8 cellular contexts compared by ENCODE assay signal in the genomic region with DNA sequence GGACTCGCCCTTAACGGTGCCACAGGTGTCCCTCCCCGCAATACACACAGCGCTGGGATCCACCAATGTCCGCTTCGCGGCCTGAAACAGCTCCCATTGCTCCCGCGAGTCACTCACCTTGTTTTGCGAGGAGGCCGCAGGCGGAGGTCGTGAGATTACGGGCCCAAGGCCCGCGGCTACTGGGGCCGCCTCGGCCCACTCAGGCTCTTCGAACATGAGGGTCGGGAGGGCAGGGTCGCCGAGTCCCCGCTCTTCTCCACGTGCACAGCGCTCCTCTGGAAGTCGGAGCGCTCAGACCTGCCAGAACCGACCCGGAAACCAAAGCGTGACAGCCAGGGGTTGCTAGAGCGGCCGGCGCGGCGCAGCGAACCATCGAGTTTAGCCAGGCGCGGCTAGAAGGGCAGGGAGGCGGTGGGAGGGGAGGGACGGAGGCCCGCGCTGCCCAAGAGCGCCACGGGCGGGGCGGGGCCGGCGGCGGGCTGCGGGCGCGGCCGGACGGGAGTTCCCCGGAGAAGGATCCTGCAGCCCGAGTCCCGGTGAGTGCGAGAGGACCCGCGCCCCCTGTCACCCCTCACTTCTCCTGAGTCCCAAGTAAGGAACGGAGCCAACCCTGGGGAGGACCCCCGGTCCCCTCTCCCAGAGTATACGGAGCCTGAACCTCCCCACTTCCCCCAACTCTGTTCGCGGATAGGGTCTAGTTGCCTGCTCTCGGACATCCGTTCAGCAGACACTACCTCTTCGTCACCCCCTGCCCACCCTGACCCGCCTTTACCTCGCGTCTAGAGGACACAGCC. TPM values are rescaled to one million over a fixed set of nuclear protein-coding genes. Genes with fewer than 3 reads are reported as not detected.
DNase-seq lines count a peak whose midpoint lies in the region; ATAC-seq and TF ChIP-seq lines count a peak whose summit lies in the region.

A gene (plus strand): TSS at position 488 of the 794 bp plus-strand sequence. CDS start 498 bp downstream, outside the sequence.
A gene (minus strand): TSS at position 330 of the 794 bp plus-strand sequence. CDS start 114 bp downstream, at position 216.

- peak within 1 kb of the TSS; percentile 98 for H3K27ac ChIP-seq in GM23338 (ENCODE audit: low read depth)
- peak within 1 kb of the TSS; percentile 86 for H3K27ac ChIP-seq in RWPE2 (ENCODE audit: poor library complexity, severe bottlenecking)

- H2AFZ ChIP-seq in GM23338: peak within 1 kb of the TSS; percentile 99

- H3K27ac Mint-ChIP-seq in GM23338 (no peak within 1 kb of the TSS), nephron (no peak within 1 kb of the TSS)
- H3K27ac Mint-ChIP-seq in activated T-helper 2 cell treated with anti-CD3 and anti-CD28 coated beads, Interferon-gamma antibody, Interleukin-2, Interleukin-4, amounts not matched to agents 10 μg/mL and 5 μg/mL and 100 μg/mL, durations not matched to agents 14 hours and 24 hours and 36 hours: no peak within 1 kb of the TSS

- H3K36me3 Mint-ChIP-seq in GM23338 (ENCODE audit: low read depth) (peaks cover 37% of the 10 kb centered on the region), nephron (ENCODE audit: low read depth) (peaks cover 25% of the 10 kb centered on the region)
- H3K36me3 Mint-ChIP-seq in activated T-helper 2 cell treated with anti-CD3 and anti-CD28 coated beads, Interferon-gamma antibody, Interleukin-2, Interleukin-4, amounts not matched to agents 10 μg/mL and 5 μg/mL and 100 μg/mL, durations not matched to agents 14 hours and 24 hours and 36 hours (ENCODE audit: low read depth): peaks cover 44% of the 10 kb centered on the region

- DNase-seq in EH (ENCODE audit: low read depth) (peak; percentile 89), GM23338 (ENCODE audit: low spot score) (peak; percentile 96), LHCN-M2 (ENCODE audit: low read depth) (peak; percentile 84), RWPE2 (ENCODE audit: low spot score) (peak; percentile 88), fibroblast of pulmonary artery (ENCODE audit: low read depth) (peak; percentile 92)
- DNase-seq in activated T-helper 2 cell treated with anti-CD3 and anti-CD28 coated beads, Interferon-gamma antibody, Interleukin-2, Interleukin-4, amounts not matched to agents 10 μg/mL and 5 μg/mL and 100 μg/mL, durations not matched to agents 14 hours and 24 hours and 36 hours (ENCODE audit: low spot score): peak; percentile 84
- DNase-seq in stimulated activated naive CD8-positive, alpha-beta T cell treated with anti-CD3 and anti-CD28 coated beads, Interleukin-15, Interleukin-2, amounts not matched to agents 100 U/mL and 50 U/mL, for 24 hours: peak; percentile 90

- peaks cover 14% of the 10 kb centered on the region; the same call in 1 of the 2 replicates for H3K36me3 ChIP-seq in GM23338 (ENCODE audit: insufficient read depth)
- H3K36me3 ChIP-seq in RWPE2 (ENCODE audit: low read depth): peaks cover 66% of the 10 kb centered on the region

- H3K9me3 Mint-ChIP-seq in GM23338 (no peaks in the 10 kb centered on the region), nephron (no peaks in the 10 kb centered on the region)
- H3K9me3 Mint-ChIP-seq in activated T-helper 2 cell treated with anti-CD3 and anti-CD28 coated beads, Interferon-gamma antibody, Interleukin-2, Interleukin-4, amounts not matched to agents 10 μg/mL and 5 μg/mL and 100 μg/mL, durations not matched to agents 14 hours and 24 hours and 36 hours: no peaks in the 10 kb centered on the region

- H3K4me1 ChIP-seq in GM23338 (ENCODE audit: insufficient read depth) (peaks cover 23% of the 10 kb centered on the region), RWPE2 (ENCODE audit: insufficient read depth, poor library complexity, severe bottlenecking) (peaks cover 19% of the 10 kb centered on the region)

- H3K27me3 Mint-ChIP-seq in GM23338 (ENCODE audit: insufficient read depth, low read depth, poor library complexity) (no peaks in the 10 kb centered on the region), nephron (ENCODE audit: low read depth) (no peaks in the 10 kb centered on the region)
- no peaks in the 10 kb centered on the region for H3K27me3 Mint-ChIP-seq in activated T-helper 2 cell treated with anti-CD3 and anti-CD28 coated beads, Interferon-gamma antibody, Interleukin-2, Interleukin-4, amounts not matched to agents 10 μg/mL and 5 μg/mL and 100 μg/mL, durations not matched to agents 14 hours and 24 hours and 36 hours (ENCODE audit: low read depth)

- H3K4me2 ChIP-seq in GM23338: peak within 1 kb of the TSS; percentile 90

- peaks cover 10% of the 10 kb centered on the region; the same call in 1 of the 2 replicates for H3F3A ChIP-seq in GM23338 (replicated peaks; ENCODE audit: low read depth)

- H4K20me1 ChIP-seq in GM23338 (replicated peaks; ENCODE audit: insufficient read depth): no peaks in the 10 kb centered on the region; the same call in 1 of the 2 replicates

- no peaks in the 10 kb centered on the region for H3K27me3 ChIP-seq in GM23338 (ENCODE audit: insufficient read depth)
- no peaks in the 10 kb centered on the region for H3K27me3 ChIP-seq in RWPE2 (ENCODE audit: insufficient read depth, poor library complexity, severe bottlenecking)

- ATAC-seq in GM23338: peak; percentile 82
- peak; percentile 82 for ATAC-seq in RWPE2 (ENCODE audit: low read depth)
- peak; percentile 84 for ATAC-seq in stimulated activated naive CD8-positive, alpha-beta T cell treated with anti-CD3 and anti-CD28 coated beads, Interleukin-15, Interleukin-2, amounts not matched to agents 100 U/mL and 50 U/mL, for 24 hours

- H3K4me1 Mint-ChIP-seq in GM23338: peaks cover 20% of the 10 kb centered on the region; the same call in 2 of the 3 replicates
- peaks cover 38% of the 10 kb centered on the region for H3K4me1 Mint-ChIP-seq in activated T-helper 2 cell treated with anti-CD3 and anti-CD28 coated beads, Interferon-gamma antibody, Interleukin-2, Interleukin-4, amounts not matched to agents 10 μg/mL and 5 μg/mL and 100 μg/mL, durations not matched to agents 14 hours and 24 hours and 36 hours (ENCODE audit: low read depth)
- H3K4me1 Mint-ChIP-seq in nephron: peaks cover 20% of the 10 kb centered on the region

- H3K4me3 Mint-ChIP-seq in GM23338: no peak within 1 kb of the TSS
- H3K4me3 Mint-ChIP-seq in activated T-helper 2 cell treated with anti-CD3 and anti-CD28 coated beads, Interferon-gamma antibody, Interleukin-2, Interleukin-4, amounts not matched to agents 10 μg/mL and 5 μg/mL and 100 μg/mL, durations not matched to agents 14 hours and 24 hours and 36 hours (ENCODE audit: low read depth): no peak within 1 kb of the TSS
- H3K4me3 Mint-ChIP-seq in nephron: no peak within 1 kb of the TSS

- no peaks in the 10 kb centered on the region for H3K9me3 ChIP-seq in RWPE2 (ENCODE audit: severe bottlenecking)

- H3K9me2 ChIP-seq in GM23338 (ENCODE audit: insufficient read depth): no peaks in the 10 kb centered on the region

- intact Hi-C loops in activated T-helper 2 cell treated with anti-CD3 and anti-CD28 coated beads, Interferon-gamma antibody, Interleukin-2, Interleukin-4, amounts not matched to agents 10 μg/mL and 5 μg/mL and 100 μg/mL, durations not matched to agents 14 hours and 24 hours and 36 hours (cut with micrococcal nuclease): loop anchor here (1.0 to 2.0 kb wide), 5 partner anchors 9 to 122 kb away; a partner anchor contains a TSS

- H3K4me3 ChIP-seq in GM23338 (peak within 1 kb of the TSS; percentile 100), RWPE2 (ENCODE audit: severe bottlenecking) (peak within 1 kb of the TSS; percentile 75), fibroblast of pulmonary artery (replicated peaks; ENCODE audit: low read depth, low read length) (peak within 1 kb of the TSS; percentile 99)

- TF ChIP-seq CTCF in GM23338 (conservative IDR thresholded peaks at IDR 0.05; ENCODE audit: low read depth in 2 of 2): no peak
- no peak for TF ChIP-seq CTCF in RWPE2 (IDR thresholded peaks at IDR 0.05; ENCODE audit: poor library complexity, severe bottlenecking)
- TF ChIP-seq CTCF in fibroblast of pulmonary artery (IDR thresholded peaks at IDR 0.05; ENCODE audit: low read length, missing control alignments): peak; percentile 10
- peak in 2 of 3 experiments; percentile 9 to 20 for TF ChIP-seq CTCF in nephron (IDR thresholded peaks at IDR 0.05; ENCODE audit: unreplicated experiment in 3 of 3)

- H3K79me2 ChIP-seq in GM23338 (replicated peaks; ENCODE audit: insufficient read depth): peaks cover 53% of the 10 kb centered on the region

TF ChIP-seq in GM23338, 12 proteins besides CTCF, POLR2A, EP300 and RAD21:
- TF ChIP-seq CREB1 (CRISPR knock-in tag; IDR thresholded peaks at IDR 0.05; ENCODE audit: low read depth) (peak; percentile 72), NANOG (IDR thresholded peaks at IDR 0.05; ENCODE audit: borderline replicate concordance) (no peak), POLR2AphosphoS5 (IDR thresholded peaks at IDR 0.05; ENCODE audit: low read depth) (peak; percentile 89)
- TF ChIP-seq, protein P1, sequence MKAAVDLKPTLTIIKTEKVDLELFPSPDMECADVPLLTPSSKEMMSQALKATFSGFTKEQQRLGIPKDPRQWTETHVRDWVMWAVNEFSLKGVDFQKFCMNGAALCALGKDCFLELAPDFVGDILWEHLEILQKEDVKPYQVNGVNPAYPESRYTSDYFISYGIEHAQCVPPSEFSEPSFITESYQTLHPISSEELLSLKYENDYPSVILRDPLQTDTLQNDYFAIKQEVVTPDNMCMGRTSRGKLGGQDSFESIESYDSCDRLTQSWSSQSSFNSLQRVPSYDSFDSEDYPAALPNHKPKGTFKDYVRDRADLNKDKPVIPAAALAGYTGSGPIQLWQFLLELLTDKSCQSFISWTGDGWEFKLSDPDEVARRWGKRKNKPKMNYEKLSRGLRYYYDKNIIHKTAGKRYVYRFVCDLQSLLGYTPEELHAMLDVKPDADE (IDR thresholded peaks at IDR 0.05): peak; percentile 62; the same call in 1 of the 2 replicates

RNA-seq across cellular contexts. Expression of the first gene that starts in this region (rescaled TPM):
- total RNA-seq in GM23338 (2014; rRNA removed; shearing (Covaris generic)): 75.1 and 91.0 TPM in 2 replicates
- polyA plus RNA-seq in GM23338 (2016; fragmentation: Nextera tagmentation; extraction: Ambion mirVana): 62.6 and 64.5 TPM in 2 replicates
- total RNA-seq in LHCN-M2 (2014; rRNA removed): 210 and 214 TPM in 2 replicates
- polyA plus RNA-seq in LHCN-M2 (2012): 328 TPM
- 99.5 and 105 TPM in 2 replicates for total RNA-seq in activated T-helper 2 cell treated with anti-CD3 and anti-CD28 coated beads, Interferon-gamma antibody, Interleukin-2, Interleukin-4, amounts not matched to agents 10 μg/mL and 5 μg/mL and 100 μg/mL, durations not matched to agents 14 hours and 24 hours and 36 hours

RNA-seq across cellular contexts. Expression of the second gene that starts in this region (rescaled TPM):
- 7.4 and 9.8 TPM in 2 replicates for total RNA-seq in GM23338 (2014; rRNA removed; shearing (Covaris generic))
- polyA plus RNA-seq in GM23338 (2016; fragmentation: Nextera tagmentation; extraction: Ambion mirVana): 13.5 and 13.7 TPM in 2 replicates
- total RNA-seq in LHCN-M2 (2014; rRNA removed): 16.5 and 19.5 TPM in 2 replicates
- 13.1 TPM for polyA plus RNA-seq in LHCN-M2 (2012)
- 29.4 and 30.1 TPM in 2 replicates for total RNA-seq in activated T-helper 2 cell treated with anti-CD3 and anti-CD28 coated beads, Interferon-gamma antibody, Interleukin-2, Interleukin-4, amounts not matched to agents 10 μg/mL and 5 μg/mL and 100 μg/mL, durations not matched to agents 14 hours and 24 hours and 36 hours

Comparison
In these comparisons a context has a peak if more than half of its experiments do, and no peak if none do; other contexts are left out.
1. Peak in every context shown above with its lines: DNase-seq, ATAC-seq, H3K4me3 ChIP-seq and H3K27ac ChIP-seq.
2. CTCF ChIP-seq: peak in fibroblast of pulmonary artery (single experiment) and nephron (2 of 3); none in GM23338 (0 of 2) and RWPE2 (single experiment).